Comparison of ENCODE assay signal across 34 cellular contexts in the genomic region with DNA sequence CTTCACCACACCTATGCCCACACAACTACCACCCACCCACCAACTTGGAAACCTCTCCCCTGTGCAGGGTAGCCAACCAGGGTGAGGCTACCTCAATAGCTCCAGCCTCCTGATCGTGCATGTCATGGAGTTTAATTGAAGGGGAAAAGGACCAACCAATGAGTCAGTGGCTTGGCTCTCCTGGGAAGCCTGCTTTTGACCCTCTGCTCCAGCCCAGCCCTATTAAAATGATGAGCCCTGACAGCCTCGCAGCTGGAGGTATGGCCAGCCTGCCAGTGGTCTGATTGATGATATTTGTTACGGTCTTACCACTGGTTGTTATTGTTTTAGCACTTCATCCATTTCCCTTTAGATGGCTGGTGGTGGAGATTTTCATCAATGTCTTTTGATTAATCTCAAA.
"Had no signal": no experiment of that assay in that cellular context is flagged by ENCODE, and none has a peak within 500 bp of the region (broad histone marks: within the 10 kb centered on the region; RNA-seq: fewer than 3 reads in every experiment).

No MANE protein-coding gene starts in this region.

- H3K27me3 Mint-ChIP-seq: activated B cell treated with CpG ODN at 0.5 μM for 24 hours; activated CD4-positive, alpha-beta memory T cell treated with anti-CD3 and anti-CD28 coated beads, Interleukin-2, amount 10 ng/mL, durations not matched to agents 7 days and 5 days; activated CD4-positive, alpha-beta T cell treated with anti-CD3 and anti-CD28 coated beads, Interleukin-2, amount 10 ng/mL, durations not matched to agents 7 days and 5 days; activated CD8-positive, alpha-beta memory T cell treated with anti-CD3 and anti-CD28 coated beads, Interleukin-2, amount 10 ng/mL, durations not matched to agents 7 days and 5 days; activated naive CD4-positive, alpha-beta T cell treated with anti-CD3 and anti-CD28 coated beads, Interleukin-2, amount 10 ng/mL, durations not matched to agents 7 days and 5 days; activated naive CD8-positive, alpha-beta T cell; activated naive CD8-positive, alpha-beta T cell treated with anti-CD3 and anti-CD28 coated beads, Interleukin-2, amount 10 ng/mL, durations not matched to agents 7 days and 5 days; activated T-cell treated with anti-CD3 and anti-CD28 coated beads, Interleukin-2, amount 50 U/mL, for 24 hours had no signal

- H3K36me3 ChIP-seq: ascending aorta, brain microvascular endothelial cell, breast epithelium, colonic mucosa had no signal

- H3K4me3 ChIP-seq: ascending aorta, breast epithelium, colonic mucosa had no signal

- H3K9me3 Mint-ChIP-seq: activated naive CD4-positive, alpha-beta T cell treated with anti-CD3 and anti-CD28 coated beads, Interleukin-2, amount 50 U/mL, for 24 hours; activated naive CD8-positive, alpha-beta T cell treated with anti-CD3 and anti-CD28 coated beads, Interleukin-2, amount 10 ng/mL, durations not matched to agents 7 days and 5 days; activated T-helper 2 cell treated with anti-CD3 and anti-CD28 coated beads, Interferon-gamma antibody, Interleukin-2, Interleukin-4, amounts not matched to agents 10 μg/mL and 5 μg/mL and 100 μg/mL, durations not matched to agents 14 hours and 24 hours and 36 hours; T-helper 1 cell treated with Interleukin-12 subunit alpha and Interleukin-12 subunit beta and Interleukin-4 antibody, amounts not matched to agents 30 μg/mL and 1 μg/mL, for 36 hours; T-helper 2 cell treated with Interferon-gamma antibody and Interleukin-4, amounts not matched to agents 5 μg/mL and 100 μg/mL, for 36 hours had no signal

- H3K9me3 ChIP-seq: ascending aorta, breast epithelium, colonic mucosa had no signal

- H3K4me1 ChIP-seq: ascending aorta, breast epithelium, colonic mucosa had no signal

- H3K4me3 Mint-ChIP-seq: activated B cell treated with CpG ODN at 0.5 μM for 24 hours; activated CD4-positive, alpha-beta memory T cell treated with anti-CD3 and anti-CD28 coated beads, Interleukin-2, amount 10 ng/mL, durations not matched to agents 7 days and 5 days; activated CD4-positive, alpha-beta T cell treated with anti-CD3 and anti-CD28 coated beads, Interleukin-2, amount 10 ng/mL, durations not matched to agents 7 days and 5 days; activated CD8-positive, alpha-beta memory T cell treated with anti-CD3 and anti-CD28 coated beads, Interleukin-2, amount 10 ng/mL, durations not matched to agents 7 days and 5 days; activated CD8-positive, alpha-beta T cell treated with anti-CD3 and anti-CD28 coated beads, Interleukin-2, amount 10 ng/mL, durations not matched to agents 7 days and 5 days; activated naive CD4-positive, alpha-beta T cell treated with anti-CD3 and anti-CD28 coated beads, Interleukin-2, amount 10 ng/mL, durations not matched to agents 7 days and 5 days; activated naive CD4-positive, alpha-beta T cell treated with anti-CD3 and anti-CD28 coated beads, Interleukin-2, amount 50 U/mL, for 24 hours; activated naive CD8-positive, alpha-beta T cell; activated naive CD8-positive, alpha-beta T cell treated with anti-CD3 and anti-CD28 coated beads, Interleukin-2, amount 10 ng/mL, durations not matched to agents 7 days and 5 days; activated naive CD8-positive, alpha-beta T cell treated with anti-CD3 and anti-CD28 coated beads, Interleukin-2, amount 50 U/mL, for 24 hours; activated T-cell treated with anti-CD3 and anti-CD28 coated beads, Interleukin-2, amount 50 U/mL, for 24 hours; T-helper 1 cell treated with Interleukin-12 subunit alpha and Interleukin-12 subunit beta and Interleukin-4 antibody, amounts not matched to agents 30 μg/mL and 1 μg/mL, for 36 hours; T-helper 2 cell treated with Interferon-gamma antibody and Interleukin-4, amounts not matched to agents 5 μg/mL and 100 μg/mL, for 36 hours had no signal

- H3K4me1 Mint-ChIP-seq: activated B cell treated with CpG ODN at 0.5 μM for 24 hours; activated CD4-positive, alpha-beta memory T cell treated with anti-CD3 and anti-CD28 coated beads, Interleukin-2, amount 10 ng/mL, durations not matched to agents 7 days and 5 days; activated CD4-positive, alpha-beta T cell treated with anti-CD3 and anti-CD28 coated beads, Interleukin-2, amount 10 ng/mL, durations not matched to agents 7 days and 5 days; activated CD8-positive, alpha-beta memory T cell treated with anti-CD3 and anti-CD28 coated beads, Interleukin-2, amount 10 ng/mL, durations not matched to agents 7 days and 5 days; activated naive CD4-positive, alpha-beta T cell treated with anti-CD3 and anti-CD28 coated beads, Interleukin-2, amount 10 ng/mL, durations not matched to agents 7 days and 5 days; activated naive CD4-positive, alpha-beta T cell treated with anti-CD3 and anti-CD28 coated beads, Interleukin-2, amount 50 U/mL, for 24 hours; activated naive CD8-positive, alpha-beta T cell treated with anti-CD3 and anti-CD28 coated beads, Interleukin-2, amount 10 ng/mL, durations not matched to agents 7 days and 5 days; activated naive CD8-positive, alpha-beta T cell treated with anti-CD3 and anti-CD28 coated beads, Interleukin-2, amount 50 U/mL, for 24 hours had no signal

- DNase-seq: activated B cell treated with CpG ODN at 0.5 μM for 24 hours; activated CD4-positive, alpha-beta memory T cell treated with anti-CD3 and anti-CD28 coated beads, Interleukin-2, amount 10 ng/mL, durations not matched to agents 7 days and 5 days; activated CD4-positive, alpha-beta T cell treated with anti-CD3 and anti-CD28 coated beads for 4 hours; activated CD4-positive, alpha-beta T cell treated with anti-CD3 and anti-CD28 coated beads, Interleukin-2, amount 10 ng/mL, durations not matched to agents 7 days and 5 days; activated CD4-positive, alpha-beta T cell treated with anti-CD3 and anti-CD28 coated beads, Interleukin-2, amount 50 U/mL, for 48 hours; activated CD4-positive, CD25-positive, alpha-beta regulatory T cell treated with anti-CD3 and anti-CD28 coated beads, Interleukin-2, amount 50 U/mL, for 72 hours; activated CD8-positive, alpha-beta memory T cell treated with anti-CD3 and anti-CD28 coated beads for 24 hours; activated CD8-positive, alpha-beta memory T cell treated with anti-CD3 and anti-CD28 coated beads, Interleukin-2, amount 10 ng/mL, durations not matched to agents 7 days and 5 days; activated CD8-positive, alpha-beta memory T cell treated with anti-CD3 and anti-CD28 coated beads, Interleukin-2, amount 50 U/mL, for 48 hours; activated CD8-positive, alpha-beta T cell treated with anti-CD3 and anti-CD28 coated beads, Interleukin-2, amount 10 ng/mL, durations not matched to agents 7 days and 5 days; activated effector memory CD4-positive, alpha-beta T cell treated with Interleukin-2 at 50 U/mL for 16 hours; activated gamma-delta T cell; activated naive CD4-positive, alpha-beta T cell treated with anti-CD3 and anti-CD28 coated beads, Interleukin-2, amount 10 ng/mL, durations not matched to agents 7 days and 5 days; activated naive CD4-positive, alpha-beta T cell treated with Interleukin-2 at 50 U/mL for 16 hours; activated naive CD8-positive, alpha-beta T cell treated with anti-CD3 and anti-CD28 coated beads, Interleukin-2, amount 10 ng/mL, durations not matched to agents 7 days and 5 days; activated naive CD8-positive, alpha-beta T cell treated with anti-CD3 and anti-CD28 coated beads, Interleukin-2, amount 50 U/mL, for 24 hours; activated T-cell treated with anti-CD3 and anti-CD28 coated beads, Interleukin-2, amount 50 U/mL, for 24 hours; activated T-cell treated with anti-CD3 and anti-CD28 coated beads, Interleukin-2, amount 50 U/mL, for 48 hours; amygdala; anterior cingulate cortex; brain microvascular endothelial cell; central memory CD4-positive, alpha-beta T cell; cerebellar nuclear complex; colonic mucosa; T-helper 2 cell; T-helper 9 cell had no signal

- H3K36me3 Mint-ChIP-seq: activated CD8-positive, alpha-beta memory T cell treated with anti-CD3 and anti-CD28 coated beads, Interleukin-2, amount 10 ng/mL, durations not matched to agents 7 days and 5 days; activated naive CD4-positive, alpha-beta T cell treated with anti-CD3 and anti-CD28 coated beads, Interleukin-2, amount 10 ng/mL, durations not matched to agents 7 days and 5 days; activated naive CD4-positive, alpha-beta T cell treated with anti-CD3 and anti-CD28 coated beads, Interleukin-2, amount 50 U/mL, for 24 hours; activated naive CD8-positive, alpha-beta T cell; activated naive CD8-positive, alpha-beta T cell treated with anti-CD3 and anti-CD28 coated beads, Interleukin-2, amount 10 ng/mL, durations not matched to agents 7 days and 5 days had no signal

- H3K27ac Mint-ChIP-seq: activated B cell treated with CpG ODN at 0.5 μM for 24 hours; activated CD4-positive, alpha-beta memory T cell treated with anti-CD3 and anti-CD28 coated beads, Interleukin-2, amount 10 ng/mL, durations not matched to agents 7 days and 5 days; activated CD4-positive, alpha-beta T cell treated with anti-CD3 and anti-CD28 coated beads, Interleukin-2, amount 10 ng/mL, durations not matched to agents 7 days and 5 days; activated CD8-positive, alpha-beta memory T cell treated with anti-CD3 and anti-CD28 coated beads, Interleukin-2, amount 10 ng/mL, durations not matched to agents 7 days and 5 days; activated CD8-positive, alpha-beta T cell treated with anti-CD3 and anti-CD28 coated beads, Interleukin-2, amount 10 ng/mL, durations not matched to agents 7 days and 5 days; activated naive CD4-positive, alpha-beta T cell treated with anti-CD3 and anti-CD28 coated beads, Interleukin-2, amount 10 ng/mL, durations not matched to agents 7 days and 5 days; activated naive CD4-positive, alpha-beta T cell treated with anti-CD3 and anti-CD28 coated beads, Interleukin-2, amount 50 U/mL, for 24 hours; activated naive CD8-positive, alpha-beta T cell; activated naive CD8-positive, alpha-beta T cell treated with anti-CD3 and anti-CD28 coated beads, Interleukin-2, amount 10 ng/mL, durations not matched to agents 7 days and 5 days; activated naive CD8-positive, alpha-beta T cell treated with anti-CD3 and anti-CD28 coated beads, Interleukin-2, amount 50 U/mL, for 24 hours; activated T-cell treated with anti-CD3 and anti-CD28 coated beads, Interleukin-2, amount 50 U/mL, for 24 hours; activated T-helper 2 cell treated with anti-CD3 and anti-CD28 coated beads, Interferon-gamma antibody, Interleukin-2, Interleukin-4, amounts not matched to agents 10 μg/mL and 5 μg/mL and 100 μg/mL, durations not matched to agents 14 hours and 24 hours and 36 hours; T-helper 1 cell treated with Interleukin-12 subunit alpha and Interleukin-12 subunit beta and Interleukin-4 antibody, amounts not matched to agents 30 μg/mL and 1 μg/mL, for 36 hours; T-helper 2 cell treated with Interferon-gamma antibody and Interleukin-4, amounts not matched to agents 5 μg/mL and 100 μg/mL, for 36 hours had no signal

- ATAC-seq: activated CD8-positive, alpha-beta memory T cell treated with anti-CD3 and anti-CD28 coated beads, Interleukin-2, amount 10 ng/mL, durations not matched to agents 7 days and 5 days; activated CD8-positive, alpha-beta T cell treated with anti-CD3 and anti-CD28 coated beads, Interleukin-2, amount 10 ng/mL, durations not matched to agents 7 days and 5 days; activated naive CD8-positive, alpha-beta T cell treated with anti-CD3 and anti-CD28 coated beads, Interleukin-2, amount 50 U/mL, for 24 hours had no signal

- H3K27ac ChIP-seq: ascending aorta, brain microvascular endothelial cell, breast epithelium, colonic mucosa, VCaP had no signal

- H3K27me3 ChIP-seq: ascending aorta, brain microvascular endothelial cell, breast epithelium, colonic mucosa had no signal
